8 cellular contexts compared by ENCODE assay signal in genomic region chr1:198935371-198935921, GRCh38.
DNase-seq lines count a peak whose midpoint lies in the region; ATAC-seq and TF ChIP-seq lines count a peak whose summit lies in the region.

No MANE protein-coding gene starts in this region.

- peak; percentile 14 for TF ChIP-seq POLR2A in GM18951 (IDR thresholded peaks at IDR 0.05; ENCODE audit: extremely low read depth, insufficient read depth, insufficient read length)

- DNase-seq in A673 (ENCODE audit: low spot score) (peak; percentile 97), NCI-H510A treated with DMSO at 0.1 percent for 48 hours (lab: John Stamatoyannopoulos, UW) (peak; percentile 91), mucosa of descending colon (peak; percentile 48 to 78 (median 70))
- DNase-seq in activated CD4-positive, alpha-beta T cell treated with anti-CD3 and anti-CD28 coated beads, Interleukin-2, amount 50 U/mL, for 4 hours, result peak; percentile 49 to 54
- DNase-seq in stimulated activated effector memory CD8-positive, alpha-beta T cell treated with anti-CD3 and anti-CD28 coated beads, Interleukin-12 subunit alpha, Interleukin-12 subunit beta, amount 100 ng/mL, for 72 hours (ENCODE audit: low spot score in 2 of 2), result peak in 1 of 2 donors; percentile 56

- H3K4me3 ChIP-seq in A673 (ENCODE audit: low read depth, low read length, poor library complexity, severe bottlenecking) (peak overlapping the region; percentile 68), endocrine pancreas (ENCODE audit: control insufficient read depth, insufficient read depth, low read length) (peak overlapping the region; percentile 81), mucosa of descending colon (no peak overlapping the region)

- no peaks in the 10 kb centered on the region for H3K4me1 Mint-ChIP-seq in stimulated activated effector memory CD8-positive, alpha-beta T cell treated with anti-CD3 and anti-CD28 coated beads, Interleukin-12 subunit alpha, Interleukin-12 subunit beta, amount 100 ng/mL, for 72 hours

- no TSS peak for BruUV-seq in A673 (replicated peaks; lab: Mats Ljungman, UMichigan)

- H3K9me3 ChIP-seq in A673 (ENCODE audit: low read depth, low read length, poor library complexity, severe bottlenecking) (no peaks in the 10 kb centered on the region), endocrine pancreas (ENCODE audit: control insufficient read depth, low read length) (no peaks in the 10 kb centered on the region), mucosa of descending colon (no peaks in the 10 kb centered on the region)

- ATAC-seq in HG03354 (IDR thresholded peaks at IDR 0.05; ENCODE audit: poor library complexity, severe bottlenecking, unreplicated experiment) (peak; percentile 58), mucosa of descending colon (peak; percentile 61)
- ATAC-seq in stimulated activated effector memory CD8-positive, alpha-beta T cell treated with anti-CD3 and anti-CD28 coated beads, Interleukin-12 subunit alpha, Interleukin-12 subunit beta, amount 100 ng/mL, for 72 hours, result peak; percentile 33

- in situ Hi-C loops in GM18951 (cut with MboI; ENCODE audit: low sequenced_read_pairs, unreplicated experiment), result no loop called here

- no peaks in the 10 kb centered on the region for H3K27me3 ChIP-seq in A673 (replicated peaks; ENCODE audit: insufficient read depth, low read depth, low read length, poor library complexity)
- H3K27me3 ChIP-seq in endocrine pancreas (ENCODE audit: control insufficient read depth, insufficient read depth, low read length), result no peaks in the 10 kb centered on the region

- intact Hi-C loops in A673 (cut with micrococcal nuclease; ENCODE audit: unreplicated experiment) (loop anchor here (1.0 to 5.0 kb wide), 3 partner anchors 177 to 377 kb away; no protein-coding TSS in a partner anchor), mucosa of descending colon (cut with DNase I, micrococcal nuclease) (no loop called here)

- no peak overlapping the region for H3K4me3 Mint-ChIP-seq in stimulated activated effector memory CD8-positive, alpha-beta T cell treated with anti-CD3 and anti-CD28 coated beads, Interleukin-12 subunit alpha, Interleukin-12 subunit beta, amount 100 ng/mL, for 72 hours

- no peaks in the 10 kb centered on the region for H3K9me3 Mint-ChIP-seq in stimulated activated effector memory CD8-positive, alpha-beta T cell treated with anti-CD3 and anti-CD28 coated beads, Interleukin-12 subunit alpha, Interleukin-12 subunit beta, amount 100 ng/mL, for 72 hours

- TF ChIP-seq CTCF in A673 (conservative IDR thresholded peaks at IDR 0.05; ENCODE audit: low read depth, low read length), result no peak
- no peak for TF ChIP-seq CTCF in mucosa of descending colon (IDR thresholded peaks at IDR 0.05)

- H3K4me1 ChIP-seq in A673 (ENCODE audit: insufficient read depth, low read length, poor library complexity, severe bottlenecking) (peaks cover 30% of the 10 kb centered on the region), endocrine pancreas (ENCODE audit: control insufficient read depth, insufficient read depth, low read length) (peaks cover 4% of the 10 kb centered on the region), mucosa of descending colon (ENCODE audit: low read depth) (no peaks in the 10 kb centered on the region)

- no peak overlapping the region for H3K27ac Mint-ChIP-seq in stimulated activated effector memory CD8-positive, alpha-beta T cell treated with anti-CD3 and anti-CD28 coated beads, Interleukin-12 subunit alpha, Interleukin-12 subunit beta, amount 100 ng/mL, for 72 hours

- H3K36me3 ChIP-seq in A673 (ENCODE audit: insufficient read depth, low read length, poor library complexity, severe bottlenecking) (peaks cover 7% of the 10 kb centered on the region), endocrine pancreas (ENCODE audit: control insufficient read depth, insufficient read depth, low read length) (no peaks in the 10 kb centered on the region), mucosa of descending colon (ENCODE audit: low read depth) (no peaks in the 10 kb centered on the region)

- H3K9ac ChIP-seq in endocrine pancreas (ENCODE audit: control insufficient read depth, insufficient read depth, low read length), result no peak overlapping the region

- POLR2A ChIA-PET in A673 (lab: Charles Lee; ENCODE audit: low non-redundant PET), result interaction anchor here (0.6 kb wide), 1 partner anchor 162 kb away, joined by 3 read pairs; no protein-coding TSS in a partner anchor

- H3K36me3 Mint-ChIP-seq in stimulated activated effector memory CD8-positive, alpha-beta T cell treated with anti-CD3 and anti-CD28 coated beads, Interleukin-12 subunit alpha, Interleukin-12 subunit beta, amount 100 ng/mL, for 72 hours, result no peaks in the 10 kb centered on the region

- CTCF ChIA-PET in A673 (lab: Charles Lee), result no interaction called here

- peak overlapping the region; percentile 94 for H3K27ac ChIP-seq in A673 (ENCODE audit: low read depth, low read length, poor library complexity, severe bottlenecking)
